In genomic region chr22:23069502-23070357, GRCh38 we compare ENCODE assay signal across 7 cellular contexts. TPM values are rescaled to one million over a fixed set of nuclear protein-coding genes. Genes with fewer than 3 reads are reported as not detected.
A peak's percentile ranks its signal among the peaks of the same experiment; 100 is the strongest.
DNase-seq lines count a peak whose midpoint lies in the region; ATAC-seq and TF ChIP-seq lines count a peak whose summit lies in the region.

No MANE protein-coding gene starts in this region.

- H3K36me3 ChIP-seq in left lung = no peaks in the 10 kb centered on the region

- H3K9me3 ChIP-seq in left lung = no peaks in the 10 kb centered on the region

- no peaks in the 10 kb centered on the region for H3K9me3 Mint-ChIP-seq in dendritic cell treated with granulocyte-macrophage colony-stimulating factor and Interleukin-4, amounts not matched to agents 40 ng/mL and 50 ng/mL, for 4 days

- intact Hi-C loops in dendritic cell treated with granulocyte-macrophage colony-stimulating factor and Interleukin-4, amounts not matched to agents 40 ng/mL and 50 ng/mL, for 4 days (cut with micrococcal nuclease) = no loop called here
- intact Hi-C loops in left lung (cut with DNase I) = no loop called here

- peaks cover 71% of the 10 kb centered on the region for H3K27me3 Mint-ChIP-seq in dendritic cell treated with granulocyte-macrophage colony-stimulating factor and Interleukin-4, amounts not matched to agents 40 ng/mL and 50 ng/mL, for 4 days

- peak; percentile 75 for ATAC-seq in GM18517 (IDR thresholded peaks at IDR 0.05; ENCODE audit: unreplicated experiment)
- peak; percentile 79 for ATAC-seq in HG03159 (IDR thresholded peaks at IDR 0.05; ENCODE audit: unreplicated experiment)
- ATAC-seq in left lung = peak; percentile 100

- H3K27me3 ChIP-seq in left lung = peaks cover 0 to 45% of the 10 kb centered on the region in 2 donors

- H3K27ac Mint-ChIP-seq in dendritic cell treated with granulocyte-macrophage colony-stimulating factor and Interleukin-4, amounts not matched to agents 40 ng/mL and 50 ng/mL, for 4 days = no peak overlapping the region

- DNase-seq in NCI-H524 (lab: John Stamatoyannopoulos, UW) (peak; percentile 59 to 90), left lung (peak; percentile 92 to 93)
- DNase-seq in activated CD4-positive, alpha-beta T cell treated with anti-CD3 and anti-CD28 coated beads, Interleukin-2, amount 50 U/mL, for 24 hours (ENCODE audit: low read depth in 1 of 2, low spot score in 1 of 2) = peak; percentile 73 to 79
- DNase-seq in stimulated activated CD4-positive, alpha-beta T cell treated with anti-CD3 and anti-CD28 coated beads, Interleukin-1b, Interleukin-23, amount 100 ng/mL, for 48 hours = peak; percentile 84

- TF ChIP-seq CTCF in left lung (IDR thresholded peaks at IDR 0.05) = no peak

- peaks cover 5% of the 10 kb centered on the region for H3K4me1 Mint-ChIP-seq in dendritic cell treated with granulocyte-macrophage colony-stimulating factor and Interleukin-4, amounts not matched to agents 40 ng/mL and 50 ng/mL, for 4 days (ENCODE audit: low read depth)

- peak overlapping the region in 1 of 2 donors; percentile 37 for H3K27ac ChIP-seq in left lung

- peak overlapping the region; percentile 51 to 55 for H3K4me3 ChIP-seq in left lung

- peak overlapping the region; percentile 67 for H3K4me3 Mint-ChIP-seq in dendritic cell treated with granulocyte-macrophage colony-stimulating factor and Interleukin-4, amounts not matched to agents 40 ng/mL and 50 ng/mL, for 4 days

- H3K36me3 Mint-ChIP-seq in dendritic cell treated with granulocyte-macrophage colony-stimulating factor and Interleukin-4, amounts not matched to agents 40 ng/mL and 50 ng/mL, for 4 days (ENCODE audit: low read depth) = no peaks in the 10 kb centered on the region

- H3K4me1 ChIP-seq in left lung = peaks cover 8 to 18% of the 10 kb centered on the region in 2 donors

RNA-seq across cellular contexts. Expression of gene GNAZ, which starts 0.6 kb away (rescaled TPM):
- 1 to 10 TPM; 1.7 to 2.1 TPM for total RNA-seq in left lung
